Comparison of ENCODE assay signal across 8 cellular contexts in the genomic region with DNA sequence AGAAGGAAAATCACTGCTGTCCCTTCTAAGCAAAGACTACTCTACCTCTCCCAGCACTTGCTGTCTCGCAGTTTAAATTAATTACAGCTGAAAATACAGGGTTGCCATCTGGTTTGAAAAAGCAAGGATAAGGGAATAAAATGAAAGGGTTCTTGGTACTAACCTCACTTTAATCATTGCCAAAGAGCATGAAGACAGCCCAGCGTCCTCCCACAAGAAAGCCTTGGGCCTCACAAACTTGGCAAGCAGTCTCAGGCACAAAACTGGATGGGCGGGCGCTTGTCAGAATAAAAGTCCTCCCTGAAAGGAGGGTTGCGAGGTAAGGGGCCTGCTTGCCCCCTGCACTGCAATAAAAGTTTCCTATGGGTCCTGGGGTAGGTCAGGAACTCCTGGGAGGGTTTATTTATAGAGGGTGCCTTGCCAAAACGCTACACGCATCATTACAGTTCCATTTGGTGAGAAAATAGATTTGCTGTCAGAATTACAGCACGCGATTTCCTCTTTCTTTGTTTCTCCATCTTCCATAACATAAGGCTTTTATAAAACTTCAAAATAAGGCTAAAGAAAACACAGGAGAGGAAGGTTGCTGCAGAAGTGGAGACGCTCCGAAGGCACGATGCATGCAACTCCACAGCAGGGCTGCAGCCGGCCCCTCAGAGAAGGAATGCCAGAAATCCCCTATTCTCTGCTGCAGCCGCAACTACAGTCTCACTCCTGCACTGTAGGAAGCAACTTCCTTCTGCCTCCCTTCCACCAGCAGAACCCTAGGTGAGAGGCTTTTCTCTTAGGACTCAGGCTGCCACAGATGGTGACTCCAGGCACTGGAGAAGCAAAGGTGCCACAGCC.
DNase-seq lines count a peak whose midpoint lies in the region; ATAC-seq and TF ChIP-seq lines count a peak whose summit lies in the region.

No MANE protein-coding gene starts in this region.

- H3K9me3 Mint-ChIP-seq in mesothelial cell of epicardium (no peaks in the 10 kb centered on the region), type B pancreatic cell (no peaks in the 10 kb centered on the region)

- peak overlapping the region; percentile 94 for H3K27ac Mint-ChIP-seq in mesothelial cell of epicardium
- peak overlapping the region; percentile 89 for H3K27ac Mint-ChIP-seq in type B pancreatic cell

- CTCF ChIA-PET in HEK293 (lab: Yijun Ruan, JAX): interaction anchor here (1.0 kb wide), 1 partner anchor 18 kb away, joined by 4 read pairs; no protein-coding TSS in a partner anchor

- H3K4me1 ChIP-seq in HEK293 (ENCODE audit: control insufficient read depth, insufficient read depth, low read length): peaks cover 27% of the 10 kb centered on the region
- H3K4me1 ChIP-seq in SJSA1 (replicated peaks): peaks cover 35% of the 10 kb centered on the region

- H3K9me3 ChIP-seq in HEK293 (ENCODE audit: control insufficient read depth, insufficient read depth, low read depth, low read length) (no peaks in the 10 kb centered on the region), SJSA1 (replicated peaks) (no peaks in the 10 kb centered on the region)

- H3K36me3 ChIP-seq in HEK293 (ENCODE audit: control insufficient read depth in 2 of 2, insufficient read depth in 1 of 2, low read length in 2 of 2) (no peaks in the 10 kb centered on the region), SJSA1 (peaks cover 11% of the 10 kb centered on the region)

- H3K4me1 Mint-ChIP-seq in mesothelial cell of epicardium (peaks cover 78% of the 10 kb centered on the region), type B pancreatic cell (ENCODE audit: unreplicated experiment) (peaks cover 79% of the 10 kb centered on the region)

- no peaks in the 10 kb centered on the region for H3K27me3 Mint-ChIP-seq in mesothelial cell of epicardium (ENCODE audit: low read depth)
- no peaks in the 10 kb centered on the region for H3K27me3 Mint-ChIP-seq in type B pancreatic cell

- peaks cover 8% of the 10 kb centered on the region for H3K36me3 Mint-ChIP-seq in mesothelial cell of epicardium
- H3K36me3 Mint-ChIP-seq in type B pancreatic cell: peaks cover 35% of the 10 kb centered on the region

- no peaks in the 10 kb centered on the region for H3K27me3 ChIP-seq in SJSA1 (replicated peaks)

- H3K4me3 Mint-ChIP-seq in mesothelial cell of epicardium (peak overlapping the region; percentile 54), type B pancreatic cell (peak overlapping the region; percentile 82)

- no peak for ATAC-seq in HG03457 (IDR thresholded peaks at IDR 0.05; ENCODE audit: unreplicated experiment)

- H3K4me3 ChIP-seq in HEK293 (ENCODE audit: low read depth, low read length): no peak overlapping the region; the same call in 1 of the 2 replicates
- peak overlapping the region; percentile 16; the same call in 1 of the 2 replicates for H3K4me3 ChIP-seq in SJSA1
- peak overlapping the region; percentile 34 for H3K4me3 ChIP-seq in epithelial cell of esophagus (ENCODE audit: low read length)

- POLR2A ChIA-PET in HEK293 (lab: Yijun Ruan, JAX): no interaction called here

- H3K27ac ChIP-seq in HEK293 (ENCODE audit: extremely low read depth, low read depth, low read length) (peak overlapping the region; percentile 63), SJSA1 (peak overlapping the region; percentile 47; the same call in 1 of the 2 replicates)

- DNase-seq in C1 segment of cervical spinal cord (lab: John Stamatoyannopoulos, UW): peak in 12 of 14 donors; percentile 52 to 87 (median 65)
- peak; percentile 52 to 63 for DNase-seq in SJSA1 (ENCODE audit: low read depth in 1 of 2, low spot score in 2 of 2)
- DNase-seq in epithelial cell of esophagus (ENCODE audit: low read depth): peak; percentile 61
- DNase-seq in mesothelial cell of epicardium (ENCODE audit: low spot score in 2 of 2, unreplicated experiment in 2 of 2): peak in 1 of 2 experiments; percentile 67
- no peak for DNase-seq in type B pancreatic cell (ENCODE audit: extremely low spot score, unreplicated experiment)
- no peak for DNase-seq in activated CD4-positive, CD25-positive, alpha-beta regulatory T cell treated with anti-CD3 and anti-CD28 coated beads, Interleukin-2, amount 50 U/mL, for 72 hours

- TF ChIP-seq CTCF in HEK293 (tag by site-specific recombination; IDR thresholded peaks at IDR 0.05) (no peak), epithelial cell of esophagus (IDR thresholded peaks at IDR 0.05; ENCODE audit: insufficient read depth, low read depth, low read length, missing control alignments) (no peak), mesothelial cell of epicardium (IDR thresholded peaks at IDR 0.05; ENCODE audit: unreplicated experiment) (no peak), type B pancreatic cell (conservative IDR thresholded peaks at IDR 0.05) (no peak)

TF ChIP-seq in HEK293, 187 proteins besides CTCF, POLR2A, EP300 and RAD21 (continues in another document):
- TF ChIP-seq, protein P1, sequence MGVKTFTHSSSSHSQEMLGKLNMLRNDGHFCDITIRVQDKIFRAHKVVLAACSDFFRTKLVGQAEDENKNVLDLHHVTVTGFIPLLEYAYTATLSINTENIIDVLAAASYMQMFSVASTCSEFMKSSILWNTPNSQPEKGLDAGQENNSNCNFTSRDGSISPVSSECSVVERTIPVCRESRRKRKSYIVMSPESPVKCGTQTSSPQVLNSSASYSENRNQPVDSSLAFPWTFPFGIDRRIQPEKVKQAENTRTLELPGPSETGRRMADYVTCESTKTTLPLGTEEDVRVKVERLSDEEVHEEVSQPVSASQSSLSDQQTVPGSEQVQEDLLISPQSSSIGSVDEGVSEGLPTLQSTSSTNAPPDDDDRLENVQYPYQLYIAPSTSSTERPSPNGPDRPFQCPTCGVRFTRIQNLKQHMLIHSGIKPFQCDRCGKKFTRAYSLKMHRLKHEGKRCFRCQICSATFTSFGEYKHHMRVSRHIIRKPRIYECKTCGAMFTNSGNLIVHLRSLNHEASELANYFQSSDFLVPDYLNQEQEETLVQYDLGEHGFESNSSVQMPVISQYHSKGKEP (tag by site-specific recombination; IDR thresholded peaks at IDR 0.05): peak; percentile 97
- no peak; the same call in 1 of the 2 replicates for TF ChIP-seq ZNF501 (tag by site-specific recombination; IDR thresholded peaks at IDR 0.05)
- TF ChIP-seq, protein P2, sequence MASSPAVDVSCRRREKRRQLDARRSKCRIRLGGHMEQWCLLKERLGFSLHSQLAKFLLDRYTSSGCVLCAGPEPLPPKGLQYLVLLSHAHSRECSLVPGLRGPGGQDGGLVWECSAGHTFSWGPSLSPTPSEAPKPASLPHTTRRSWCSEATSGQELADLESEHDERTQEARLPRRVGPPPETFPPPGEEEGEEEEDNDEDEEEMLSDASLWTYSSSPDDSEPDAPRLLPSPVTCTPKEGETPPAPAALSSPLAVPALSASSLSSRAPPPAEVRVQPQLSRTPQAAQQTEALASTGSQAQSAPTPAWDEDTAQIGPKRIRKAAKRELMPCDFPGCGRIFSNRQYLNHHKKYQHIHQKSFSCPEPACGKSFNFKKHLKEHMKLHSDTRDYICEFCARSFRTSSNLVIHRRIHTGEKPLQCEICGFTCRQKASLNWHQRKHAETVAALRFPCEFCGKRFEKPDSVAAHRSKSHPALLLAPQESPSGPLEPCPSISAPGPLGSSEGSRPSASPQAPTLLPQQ (tag by site-specific recombination; IDR thresholded peaks at IDR 0.05): peak; percentile 47; the same call in 1 of the 2 replicates
- 0 out of 2 replicates have a peak, but pooled peaks have one; percentile 74 for TF ChIP-seq ZNF660 (tag by site-specific recombination; IDR thresholded peaks at IDR 0.05)
- no peak for TF ChIP-seq BCL11B (tag by site-specific recombination; IDR thresholded peaks at IDR 0.05; ENCODE audit: low read depth)
- TF ChIP-seq YY1 (tag by site-specific recombination; IDR thresholded peaks at IDR 0.05): peak; percentile 26; the same call in 1 of the 2 replicates
- TF ChIP-seq ZNF416 (tag by site-specific recombination; IDR thresholded peaks at IDR 0.05): no peak
- no peak for TF ChIP-seq ZNF791 (tag by site-specific recombination; IDR thresholded peaks at IDR 0.05)
- TF ChIP-seq MYNN (tag by site-specific recombination; IDR thresholded peaks at IDR 0.05; ENCODE audit: borderline replicate concordance): peak; percentile 100
- peak; percentile 54; the same call in 1 of the 2 replicates for TF ChIP-seq ZBTB17 (tag by site-specific recombination; IDR thresholded peaks at IDR 0.05)
- peak; percentile 98 for TF ChIP-seq ZBTB48 (tag by site-specific recombination; IDR thresholded peaks at IDR 0.05)
- TF ChIP-seq, protein P3, sequence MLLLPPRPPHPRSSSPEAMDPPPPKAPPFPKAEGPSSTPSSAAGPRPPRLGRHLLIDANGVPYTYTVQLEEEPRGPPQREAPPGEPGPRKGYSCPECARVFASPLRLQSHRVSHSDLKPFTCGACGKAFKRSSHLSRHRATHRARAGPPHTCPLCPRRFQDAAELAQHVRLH (tag by site-specific recombination; IDR thresholded peaks at IDR 0.05): peak; percentile 83
- TF ChIP-seq ZNF626 (tag by site-specific recombination; IDR thresholded peaks at IDR 0.05): no peak
- TF ChIP-seq ZIC2 (tag by site-specific recombination; IDR thresholded peaks at IDR 0.05): peak; percentile 72
- peak; percentile 71; the same call in 1 of the 2 replicates for TF ChIP-seq KLF7 (tag by site-specific recombination; IDR thresholded peaks at IDR 0.05; ENCODE audit: borderline replicate concordance)
- TF ChIP-seq ZEB2 (tag by site-specific recombination; IDR thresholded peaks at IDR 0.05): peak; percentile 33
- peak; percentile 75 for TF ChIP-seq ZSCAN30 (tag by site-specific recombination; IDR thresholded peaks at IDR 0.05)
- peak; percentile 20; the same call in 1 of the 2 replicates for TF ChIP-seq ZNF623 (tag by site-specific recombination; IDR thresholded peaks at IDR 0.05)
- TF ChIP-seq ZNF292 (tag by site-specific recombination; IDR thresholded peaks at IDR 0.05; ENCODE audit: borderline replicate concordance, low read depth): no peak
- no peak for TF ChIP-seq ZNF302 (tag by site-specific recombination; IDR thresholded peaks at IDR 0.05; ENCODE audit: low read depth)
- TF ChIP-seq ZNF561 (tag by site-specific recombination; IDR thresholded peaks at IDR 0.05; ENCODE audit: borderline replicate concordance): peak; percentile 76; the same call in 1 of the 2 replicates
- TF ChIP-seq IKZF3 (tag by site-specific recombination; IDR thresholded peaks at IDR 0.05): peak; percentile 83

Comparison
In these comparisons a context has a peak if more than half of its experiments do, and no peak if none do; other contexts are left out.
1. DNase-seq: peak in C1 segment of cervical spinal cord (12 of 14), SJSA1 (2 of 2) and epithelial cell of esophagus (single experiment); none in type B pancreatic cell (single experiment) and activated CD4-positive, CD25-positive, alpha-beta regulatory T cell treated with anti-CD3 and anti-CD28 coated beads, Interleukin-2, amount 50 U/mL, for 72 hours (single experiment).